19 cellular contexts compared by ENCODE assay signal in genomic region chr18:7980661-7981060, GRCh38.
"Had no signal": no experiment of that assay in that cellular context is flagged by ENCODE, and none has a peak within 500 bp of the region (broad histone marks: within the 10 kb centered on the region; RNA-seq: fewer than 3 reads in every experiment).

No MANE protein-coding gene starts in this region.

- H3K27me3 Mint-ChIP-seq: activated CD4-positive, alpha-beta memory T cell treated with anti-CD3 and anti-CD28 coated beads for 36 hours; activated CD4-positive, alpha-beta T cell treated with anti-CD3 and anti-CD28 coated beads for 36 hours; activated T-cell treated with anti-CD3 and anti-CD28 coated beads, Interleukin-2, amount 50 U/mL, for 24 hours; memory B cell had no signal

- H3K4me1 Mint-ChIP-seq: activated CD4-positive, alpha-beta T cell treated with anti-CD3 and anti-CD28 coated beads for 36 hours; memory B cell had no signal

- DNase-seq: activated CD4-positive, alpha-beta memory T cell treated with anti-CD3 and anti-CD28 coated beads for 36 hours; activated effector memory CD4-positive, alpha-beta T cell treated with anti-CD3 and anti-CD28 coated beads, Interleukin-2, amount 50 U/mL, for 16 hours; activated T-cell treated with anti-CD3 and anti-CD28 coated beads, Interleukin-2, amount 50 U/mL, for 24 hours; body of pancreas; cortex of kidney; effector CD4-positive, alpha-beta T cell; islet precursor cell; left ventricle myocardium superior; right cardiac atrium; SK-N-SH; small intestine; stimulated activated CD4-positive, alpha-beta T cell treated with anti-CD3 and anti-CD28 coated beads, Interleukin-4, amount 100 ng/mL, for 4 hours; stimulated activated CD8-positive, alpha-beta memory T cell treated with anti-CD3 and anti-CD28 coated beads, Interleukin-4, amount 100 ng/mL, for 48 hours; stimulated activated naive CD4-positive, alpha-beta T cell treated with Interleukin-2 at 50 U/mL for 16 hours had no signal

- H3K9me3 Mint-ChIP-seq: activated CD4-positive, alpha-beta memory T cell treated with anti-CD3 and anti-CD28 coated beads for 36 hours; activated T-cell treated with anti-CD3 and anti-CD28 coated beads, Interleukin-2, amount 50 U/mL, for 24 hours; nephron; T-helper 1 cell treated with Interleukin-12 subunit alpha and Interleukin-12 subunit beta and Interleukin-4 antibody, amounts not matched to agents 30 μg/mL and 1 μg/mL, for 36 hours had no signal

- H3K4me3 Mint-ChIP-seq: activated CD4-positive, alpha-beta memory T cell treated with anti-CD3 and anti-CD28 coated beads for 36 hours; activated CD4-positive, alpha-beta T cell treated with anti-CD3 and anti-CD28 coated beads for 36 hours; activated T-cell treated with anti-CD3 and anti-CD28 coated beads, Interleukin-2, amount 50 U/mL, for 24 hours; memory B cell; nephron; T-helper 1 cell treated with Interleukin-12 subunit alpha and Interleukin-12 subunit beta and Interleukin-4 antibody, amounts not matched to agents 30 μg/mL and 1 μg/mL, for 36 hours had no signal

- ATAC-seq: activated CD4-positive, alpha-beta T cell treated with anti-CD3 and anti-CD28 coated beads for 36 hours; activated naive CD4-positive, alpha-beta T cell treated with anti-CD3 and anti-CD28 coated beads, Interleukin-2, amount 50 U/mL, for 72 hours; body of pancreas; left ventricle myocardium superior; right cardiac atrium had no signal

- H3K36me3 Mint-ChIP-seq: activated CD4-positive, alpha-beta memory T cell treated with anti-CD3 and anti-CD28 coated beads for 36 hours; activated naive CD4-positive, alpha-beta T cell treated with anti-CD3 and anti-CD28 coated beads, Interleukin-2, amount 50 U/mL, for 72 hours; memory B cell had no signal

- H3K27ac Mint-ChIP-seq: activated CD4-positive, alpha-beta memory T cell treated with anti-CD3 and anti-CD28 coated beads for 36 hours; activated CD4-positive, alpha-beta T cell treated with anti-CD3 and anti-CD28 coated beads for 36 hours; activated naive CD4-positive, alpha-beta T cell treated with anti-CD3 and anti-CD28 coated beads, Interleukin-2, amount 50 U/mL, for 72 hours; activated T-cell treated with anti-CD3 and anti-CD28 coated beads, Interleukin-2, amount 50 U/mL, for 24 hours; memory B cell; T-helper 1 cell treated with Interleukin-12 subunit alpha and Interleukin-12 subunit beta and Interleukin-4 antibody, amounts not matched to agents 30 μg/mL and 1 μg/mL, for 36 hours had no signal
